Comparison of ENCODE assay signal across 12 cellular contexts in genomic region chr6:6678811-6679210, GRCh38.
DNase-seq lines count a peak whose midpoint lies in the region; ATAC-seq, FAIRE-seq and TF ChIP-seq lines count a peak whose summit lies in the region.
"Had no signal": no experiment of that assay in that cellular context is flagged by ENCODE, and none has a peak within 500 bp of the region (broad histone marks: within the 10 kb centered on the region; RNA-seq: fewer than 3 reads in every experiment).

No MANE protein-coding gene starts in this region.

- peak overlapping the region; percentile 36; the same call in 1 of the 2 replicates for H3K4me2 ChIP-seq in HepG2 (ENCODE audit: low read depth, low read length)

- TF ChIP-seq EP300 in HepG2 (IDR thresholded peaks at IDR 0.05; ENCODE audit: low read depth in 2 of 2, low read length in 2 of 2) (no peak), HepG2 (CRISPR knock-in tag; IDR thresholded peaks at IDR 0.05; ENCODE audit: borderline replicate concordance) (no peak), transverse colon (IDR thresholded peaks at IDR 0.05; ENCODE audit: low read depth) (no peak)

- H3K9ac ChIP-seq in HepG2 (ENCODE audit: insufficient read depth, low read depth, low read length) = no peak overlapping the region

- peaks cover 30% of the 10 kb centered on the region for H3K4me1 ChIP-seq in HepG2 (ENCODE audit: insufficient read depth, low read length)
- peaks cover 7 to 66% (median 30%) of the 10 kb centered on the region in 4 donors for H3K4me1 ChIP-seq in transverse colon

- no peak for TF ChIP-seq RAD21 in HepG2 (CRISPR knock-in tag; IDR thresholded peaks at IDR 0.05)

- no peak overlapping the region for H3K27ac Mint-ChIP-seq in activated CD4-positive, alpha-beta T cell treated with anti-CD3 and anti-CD28 coated beads for 36 hours
- H3K27ac Mint-ChIP-seq in natural killer cell treated with Interleukin-12 subunit alpha and Interleukin-12 subunit beta and Interleukin-15 and Interleukin-18, amount 100 ng/mL, for 72 hours = no peak overlapping the region
- H3K27ac Mint-ChIP-seq: activated naive CD8-positive, alpha-beta T cell treated with anti-CD3 and anti-CD28 coated beads, Interleukin-2, amount 10 ng/mL, durations not matched to agents 7 days and 5 days; IgD-negative memory B cell had no signal

- H3K4me3 Mint-ChIP-seq in activated CD4-positive, alpha-beta T cell treated with anti-CD3 and anti-CD28 coated beads for 36 hours = no peak overlapping the region
- no peak overlapping the region for H3K4me3 Mint-ChIP-seq in natural killer cell treated with Interleukin-12 subunit alpha and Interleukin-12 subunit beta and Interleukin-15 and Interleukin-18, amount 100 ng/mL, for 72 hours
- H3K4me3 Mint-ChIP-seq: activated naive CD8-positive, alpha-beta T cell treated with anti-CD3 and anti-CD28 coated beads, Interleukin-2, amount 10 ng/mL, durations not matched to agents 7 days and 5 days; IgD-negative memory B cell had no signal

- no peak for TF ChIP-seq POLR2A in HepG2 (IDR thresholded peaks at IDR 0.05; ENCODE audit: insufficient read depth in 1 of 2, low read depth in 2 of 2, low read length in 2 of 2)
- no peak for TF ChIP-seq POLR2A in transverse colon (IDR thresholded peaks at IDR 0.05)

- TF ChIP-seq CTCF in HepG2 (CRISPR knock-in tag; IDR thresholded peaks at IDR 0.05) = no peak
- TF ChIP-seq CTCF in transverse colon (IDR thresholded peaks at IDR 0.05) = no peak

- no peaks in the 10 kb centered on the region for H3K9me3 ChIP-seq in HepG2 (ENCODE audit: low read length)
- no peaks in the 10 kb centered on the region for H3K9me3 ChIP-seq in transverse colon

- ATAC-seq in activated CD4-positive, alpha-beta T cell treated with anti-CD3 and anti-CD28 coated beads for 36 hours = no peak
- peak; percentile 73 for ATAC-seq in HepG2
- ATAC-seq in natural killer cell treated with Interleukin-12 subunit alpha and Interleukin-12 subunit beta and Interleukin-15 and Interleukin-18, amount 100 ng/mL, for 72 hours = no peak

- no peaks in the 10 kb centered on the region for H3K9me3 Mint-ChIP-seq in activated CD4-positive, alpha-beta T cell treated with anti-CD3 and anti-CD28 coated beads for 36 hours (ENCODE audit: low read depth)
- no peaks in the 10 kb centered on the region for H3K9me3 Mint-ChIP-seq in natural killer cell treated with Interleukin-12 subunit alpha and Interleukin-12 subunit beta and Interleukin-15 and Interleukin-18, amount 100 ng/mL, for 72 hours
- H3K9me3 Mint-ChIP-seq: activated naive CD8-positive, alpha-beta T cell treated with anti-CD3 and anti-CD28 coated beads, Interleukin-2, amount 10 ng/mL, durations not matched to agents 7 days and 5 days; IgD-negative memory B cell had no signal

- in situ Hi-C loops in HepG2 (cut with HindIII; ENCODE audit: extremely low pct_ligation_motif_present, low pct_unique_long_range_greater_than_20kb) (loop anchor here (25.0 kb wide), 1 partner anchor 933 kb away; no protein-coding TSS in a partner anchor), transverse colon (cut with MboI; ENCODE audit: low pct_ligation_motif_present in 1 of 4, low pct_unique_long_range_greater_than_20kb in 1 of 4, low sequenced_read_pairs in 3 of 4) (loop anchor here in 2 of 4 donors (10.0 to 25.0 kb wide), 3 partner anchors 558 to 908 kb away; partner anchors contain the start of gene SNRNP48 (in 1 of the 2))

- WGBS in HepG2 (ENCODE audit: low lambda C conversion rate) = 14% methylated on average over 11 of the region's 11 CpGs
- WGBS in transverse colon (ENCODE audit: low coverage in 1 of 2), 2 donors = 59 to 64% methylated on average over 3 to 11 of the region's 11 CpGs

- CTCF ChIA-PET in activated CD4-positive, alpha-beta T cell treated with anti-CD3 and anti-CD28 coated beads for 36 hours (lab: Charles Lee) = interaction anchor here (1.4 kb wide), 1 partner anchor 10 kb away, joined by 3 read pairs; no protein-coding TSS in a partner anchor
- CTCF ChIA-PET in HepG2 (lab: Yijun Ruan, JAX; ENCODE audit: low intra/inter-chr PET ratio, low total read pairs) = no interaction called here

- H3K27me3 Mint-ChIP-seq in activated CD4-positive, alpha-beta T cell treated with anti-CD3 and anti-CD28 coated beads for 36 hours = no peaks in the 10 kb centered on the region
- peaks cover 0 to 11% of the 10 kb centered on the region in 2 donors for H3K27me3 Mint-ChIP-seq in natural killer cell treated with Interleukin-12 subunit alpha and Interleukin-12 subunit beta and Interleukin-15 and Interleukin-18, amount 100 ng/mL, for 72 hours
- H3K27me3 Mint-ChIP-seq: activated naive CD8-positive, alpha-beta T cell treated with anti-CD3 and anti-CD28 coated beads, Interleukin-2, amount 10 ng/mL, durations not matched to agents 7 days and 5 days had no signal

- no peaks in the 10 kb centered on the region for H3K79me2 ChIP-seq in HepG2 (ENCODE audit: insufficient read depth, low read length)

- H3K36me3 Mint-ChIP-seq in activated CD4-positive, alpha-beta T cell treated with anti-CD3 and anti-CD28 coated beads for 36 hours (ENCODE audit: low read depth) = no peaks in the 10 kb centered on the region
- H3K36me3 Mint-ChIP-seq in natural killer cell treated with Interleukin-12 subunit alpha and Interleukin-12 subunit beta and Interleukin-15 and Interleukin-18, amount 100 ng/mL, for 72 hours = no peaks in the 10 kb centered on the region
- H3K36me3 Mint-ChIP-seq: IgD-negative memory B cell had no signal

- H3K4me1 Mint-ChIP-seq in activated CD4-positive, alpha-beta T cell treated with anti-CD3 and anti-CD28 coated beads for 36 hours = peaks cover 13% of the 10 kb centered on the region
- peaks cover 8 to 9% of the 10 kb centered on the region in 2 donors for H3K4me1 Mint-ChIP-seq in natural killer cell treated with Interleukin-12 subunit alpha and Interleukin-12 subunit beta and Interleukin-15 and Interleukin-18, amount 100 ng/mL, for 72 hours (ENCODE audit: low read depth in 2 of 2)

- intact Hi-C loops in activated CD4-positive, alpha-beta T cell treated with anti-CD3 and anti-CD28 coated beads for 36 hours (cut with DNase I, micrococcal nuclease) = loop anchor here (5.0 kb wide), 4 partner anchors 43 to 708 kb away; partner anchors contain the start of genes CAGE1 (in 1 of the 2) and RIOK1 (in 1 of the 2)
- intact Hi-C loops in HepG2 (cut with micrococcal nuclease; ENCODE audit: unreplicated experiment) (no loop called here), transverse colon (cut with DNase I; ENCODE audit: low total_unique reads) (no loop called here)

- H3K27me3 ChIP-seq in HepG2 (ENCODE audit: control insufficient read depth in 1 of 2, insufficient read depth in 2 of 2, low read length in 2 of 2) = peaks cover 1 to 6% of the 10 kb centered on the region in 2 experiments; a peak in 2 of 5 replicates
- H3K27me3 ChIP-seq in transverse colon = no peaks in the 10 kb centered on the region

- H3K4me3 ChIP-seq in HepG2 (replicated peaks in 1 of 3; ENCODE audit: insufficient read depth in 1 of 3, low read depth in 2 of 3, low read length in 3 of 3) (no peak overlapping the region; a peak in 1 of 6 replicates), transverse colon (no peak overlapping the region)

- DNase-seq in activated CD4-positive, alpha-beta T cell treated with anti-CD3 and anti-CD28 coated beads for 36 hours = peak; percentile 28
- DNase-seq in activated CD4-positive, alpha-beta T cell treated with anti-CD3 and anti-CD28 coated beads, Interleukin-2, amount 50 U/mL, for 48 hours = no peak
- DNase-seq in SW480 (ENCODE audit: low spot score) (peak; percentile 88), HepG2 (ENCODE audit: low spot score) (no peak), transverse colon (no peak), cerebellar cortex (ENCODE audit: low spot score) (no peak), putamen (ENCODE audit: low spot score) (no peak)
- no peak for DNase-seq in natural killer cell treated with Interleukin-12 subunit alpha and Interleukin-12 subunit beta and Interleukin-15 and Interleukin-18, amount 100 ng/mL, for 72 hours (ENCODE audit: low spot score)
- DNase-seq: ACHN; activated naive CD8-positive, alpha-beta T cell treated with anti-CD3 and anti-CD28 coated beads, Interleukin-2, amount 10 ng/mL, durations not matched to agents 7 days and 5 days; SIG-M5 had no signal

- no peaks in the 10 kb centered on the region for H3K36me3 ChIP-seq in HepG2 (replicated peaks in 1 of 2; ENCODE audit: control insufficient read depth in 1 of 2, insufficient read depth in 2 of 2, low read length in 2 of 2)
- no peaks in the 10 kb centered on the region for H3K36me3 ChIP-seq in transverse colon

- BruUV-seq in HepG2 (replicated peaks; lab: Mats Ljungman, UMichigan) = no TSS peak

- H4K20me1 ChIP-seq in HepG2 (ENCODE audit: insufficient read depth, low read length) = no peaks in the 10 kb centered on the region

- POLR2A ChIA-PET in activated CD4-positive, alpha-beta T cell treated with anti-CD3 and anti-CD28 coated beads for 36 hours (lab: Charles Lee) = no interaction called here
- POLR2A ChIA-PET in HepG2 (lab: Yijun Ruan, JAX) = no interaction called here

- no peak for FAIRE-seq in HepG2 (lab: Jason Lieb, UNC)

- H2AFZ ChIP-seq in HepG2 (ENCODE audit: low read length) = no peak overlapping the region

- H3K27ac ChIP-seq in HepG2 (ENCODE audit: extremely low read length, insufficient read depth, low read length) = no peak overlapping the region
- peak overlapping the region; percentile 6 to 86 (median 72) for H3K27ac ChIP-seq in transverse colon

TF ChIP-seq in HepG2, 621 proteins besides CTCF, POLR2A, EP300 and RAD21 (continues in another document):
- TF ChIP-seq ZNF441 (CRISPR knock-in tag; IDR thresholded peaks at IDR 0.05; ENCODE audit: borderline replicate concordance) = peak; percentile 31; the same call in 1 of the 2 replicates

Comparison
In these comparisons a context has a peak if more than half of its experiments do, and no peak if none do; other contexts are left out.
1. DNase-seq: peak in activated CD4-positive, alpha-beta T cell treated with anti-CD3 and anti-CD28 coated beads for 36 hours (single experiment) and SW480 (single experiment); none in activated CD4-positive, alpha-beta T cell treated with anti-CD3 and anti-CD28 coated beads, Interleukin-2, amount 50 U/mL, for 48 hours (0 of 2), HepG2 (single experiment), transverse colon (single experiment), cerebellar cortex (single experiment), natural killer cell treated with Interleukin-12 subunit alpha and Interleukin-12 subunit beta and Interleukin-15 and Interleukin-18, amount 100 ng/mL, for 72 hours (single experiment) and putamen (single experiment).
2. intact Hi-C loops: an anchor here in activated CD4-positive, alpha-beta T cell treated with anti-CD3 and anti-CD28 coated beads for 36 hours (5.0 kb wide); none called in HepG2 and transverse colon.